Comparison of ENCODE assay signal across 18 cellular contexts in genomic region chr19:44010468-44010867, GRCh38. TPM values are rescaled to one million over a fixed set of nuclear protein-coding genes. Genes with fewer than 3 reads are reported as not detected.
DNase-seq lines count a peak whose midpoint lies in the region; ATAC-seq, FAIRE-seq and TF ChIP-seq lines count a peak whose summit lies in the region.
"Had no signal": no experiment of that assay in that cellular context is flagged by ENCODE, and none has a peak within 500 bp of the region (broad histone marks: within the 10 kb centered on the region; RNA-seq: fewer than 3 reads in every experiment).

No MANE protein-coding gene starts in this region.

- H3K27me3 ChIP-seq in PC-9 (ENCODE audit: insufficient read depth, low read depth) = no peaks in the 10 kb centered on the region
- H3K27me3 ChIP-seq: Peyer's patch had no signal

- FAIRE-seq in A549 (lab: Jason Lieb, UNC) = peak; percentile 18
- FAIRE-seq: GM19239 had no signal

- no peak overlapping the region for H3K4me2 ChIP-seq in A549
- no peak overlapping the region for H3K4me2 ChIP-seq in PC-9

- CTCF ChIA-PET in A549 (lab: Yijun Ruan, JAX) (interaction anchor here (0.6 to 1.2 kb wide), 2 partner anchors 28 to 75 kb away, joined by 3 read pairs; no protein-coding TSS in a partner anchor), PC-9 (lab: Charles Lee) (no interaction called here)

- H3K4me1 ChIP-seq in A549 = no peaks in the 10 kb centered on the region
- H3K4me1 ChIP-seq in PC-9 (replicated peaks; ENCODE audit: insufficient read depth) = no peaks in the 10 kb centered on the region
- H3K4me1 ChIP-seq: Caco-2, Peyer's patch had no signal

- TF ChIP-seq POLR2A in A549 (IDR thresholded peaks at IDR 0.05; ENCODE audit: low read length) = no peak

- WGBS in A549 (ENCODE audit: missing lambda C conversion rate) = 62% methylated on average over 5 of the region's 5 CpGs

- H3K36me3 ChIP-seq in PC-9 (ENCODE audit: low read depth) = peaks cover 36% of the 10 kb centered on the region

- no peak for TF ChIP-seq CTCF in A549 (IDR thresholded peaks at IDR 0.05)
- no peak for TF ChIP-seq CTCF in glutamatergic neuron (IDR thresholded peaks at IDR 0.05; ENCODE audit: partially characterized antibody, unreplicated experiment)
- TF ChIP-seq CTCF in PC-9 (conservative IDR thresholded peaks at IDR 0.05) = no peak

- H3K27ac ChIP-seq in A549 = no peak overlapping the region
- no peak overlapping the region for H3K27ac ChIP-seq in PC-9
- H3K27ac ChIP-seq: C4-2B, Peyer's patch had no signal

- no peaks in the 10 kb centered on the region for H3K79me2 ChIP-seq in PC-9 (ENCODE audit: low read depth)

- TF ChIP-seq EP300 in A549 (IDR thresholded peaks at IDR 0.05) = no peak

- H3K9me3 Mint-ChIP-seq in glutamatergic neuron (ENCODE audit: unreplicated experiment) = peaks cover 8% of the 10 kb centered on the region

- H3K9me2 ChIP-seq in PC-9 (ENCODE audit: insufficient read depth) = no peaks in the 10 kb centered on the region

- H3K9me3 ChIP-seq in A549 (peaks cover 90% of the 10 kb centered on the region), PC-9 (ENCODE audit: insufficient read depth, low read depth) (peaks cover 33% of the 10 kb centered on the region)

- no peak overlapping the region for H2AFZ ChIP-seq in PC-9

- peaks cover 57% of the 10 kb centered on the region for H3K36me3 Mint-ChIP-seq in glutamatergic neuron (ENCODE audit: unreplicated experiment)

- H3K27me3 Mint-ChIP-seq in glutamatergic neuron (ENCODE audit: unreplicated experiment) = peaks cover 5% of the 10 kb centered on the region

- H3K27ac Mint-ChIP-seq in glutamatergic neuron (ENCODE audit: unreplicated experiment) = no peak overlapping the region

- POLR2A ChIA-PET in A549 (lab: Yijun Ruan, JAX) = no interaction called here
- POLR2A ChIA-PET in PC-9 (lab: Charles Lee; ENCODE audit: unreplicated experiment) = no interaction called here

- no peak for TF ChIP-seq RAD21 in A549 (conservative IDR thresholded peaks at IDR 0.05 in 1 of 2, IDR thresholded peaks at IDR 0.05 in 1 of 2)

- peak overlapping the region; percentile 10 for H3K4me3 Mint-ChIP-seq in glutamatergic neuron (ENCODE audit: unreplicated experiment)

- intact Hi-C loops in PC-9 (cut with micrococcal nuclease; ENCODE audit: unreplicated experiment) = no loop called here

- no peak overlapping the region for H3K4me3 ChIP-seq in A549
- no peak overlapping the region for H3K4me3 ChIP-seq in PC-9
- H3K4me3 ChIP-seq: Peyer's patch had no signal

- ATAC-seq in A549 = no peak
- ATAC-seq: Right ventricle myocardium inferior had no signal

- DNase-seq in A549 (ENCODE audit: low read depth in 1 of 2, low spot score in 1 of 2) = no peak
- peak; percentile 6 for DNase-seq in KBM-7
- no peak for DNase-seq in glutamatergic neuron
- DNase-seq in COLO829 (ENCODE audit: low spot score) = no peak
- no peak for DNase-seq in PC-9
- DNase-seq in NCI-H69 (lab: John Stamatoyannopoulos, UW) = no peak
- DNase-seq: Caco-2, H7, IMR-90, NCI-H1105 treated with DMSO at 0.1 percent for 48 hours, NCI-H1694 treated with DMSO at 0.1 percent for 48 hours, NCI-H2107, NCI-H2227 treated with DMSO at 0.1 percent for 48 hours, NCI-H524, Peyer's patch had no signal

- H3K4me1 Mint-ChIP-seq in glutamatergic neuron (ENCODE audit: low read depth, unreplicated experiment) = no peaks in the 10 kb centered on the region

- BruUV-seq in PC-9 (replicated peaks; lab: Mats Ljungman, UMichigan) = no TSS peak

- in situ Hi-C loops in KBM-7 (cut with MboI; ENCODE audit: low pct_unique_long_range_greater_than_20kb, low sequenced_read_pairs) = no loop called here

- H3F3A ChIP-seq in PC-9 (ENCODE audit: insufficient read depth, low read depth) = 0 out of 2 replicates have a peak, but pooled peaks cover 3% of the 10 kb centered on the region

- no peaks in the 10 kb centered on the region for H4K20me1 ChIP-seq in PC-9 (ENCODE audit: insufficient read depth)

TF ChIP-seq in A549, 52 proteins besides CTCF, POLR2A, EP300 and RAD21:
- TF ChIP-seq CBX2 (IDR thresholded peaks at IDR 0.05; ENCODE audit: borderline replicate concordance, low read depth) (no peak), GATA3 (IDR thresholded peaks at IDR 0.05; ENCODE audit: borderline replicate concordance) (0 out of 2 replicates have a peak, but pooled peaks have one; percentile 32)

RNA-seq across cellular contexts. Expression of gene ZNF230, which starts 7.7 kb away (rescaled TPM):
- polyA plus RNA-seq in A549 (2011; rRNA removed) = 6.2 and 6.3 TPM in 2 replicates
- polyA plus RNA-seq in A549 (2012; cell fraction: cytosol; rRNA removed) = 1.6 and 2.0 TPM in 2 replicates
- polyA plus RNA-seq in A549 (2012; cell fraction: nucleus; rRNA removed) = 1.3 and 2.4 TPM in 2 replicates
- 2.9 to 3.3 TPM (median 3.1 TPM) in 3 replicates for polyA plus RNA-seq in A549 (2017; fragmentation: RNase III; extraction: RNeasy Plus Mini Kit Qiagen cat#74134 plus additional on column Dnase treatment)
- 5.3 and 8.4 TPM in 2 replicates for polyA minus RNA-seq in A549 (2011; rRNA and poly(A)+ RNA removed)
- total RNA-seq in glutamatergic neuron (ENCODE audit: unreplicated experiment) = 2.8 TPM
- 4.0 and 4.8 TPM in 2 replicates for total RNA-seq in PC-9 (2021)

RNA-seq across cellular contexts. Expression of gene ZNF222, which starts 14.7 kb away (rescaled TPM):
- 6.2 and 7.0 TPM in 2 replicates for polyA plus RNA-seq in A549 (2011; rRNA removed)
- polyA plus RNA-seq in A549 (2012; cell fraction: cytosol; rRNA removed) = 1.8 and 2.8 TPM in 2 replicates
- 1.00 and 2.4 TPM in 2 replicates for polyA plus RNA-seq in A549 (2012; cell fraction: nucleus; rRNA removed)
- 4.6 to 5.9 TPM (median 4.7 TPM) in 3 replicates for polyA plus RNA-seq in A549 (2017; fragmentation: RNase III; extraction: RNeasy Plus Mini Kit Qiagen cat#74134 plus additional on column Dnase treatment)
- polyA minus RNA-seq in A549 (2011; rRNA and poly(A)+ RNA removed) = 4.5 and 6.9 TPM in 2 replicates
- 12.2 TPM for total RNA-seq in glutamatergic neuron (ENCODE audit: unreplicated experiment)
- 1.8 and 2.1 TPM in 2 replicates for total RNA-seq in PC-9 (2021)

RNA-seq across cellular contexts. Expression of gene ZNF155, which starts 26.5 kb away (rescaled TPM):
- polyA plus RNA-seq in A549 (2011; rRNA removed) = 5.2 and 6.6 TPM in 2 replicates
- 1.1 and 1.2 TPM in 2 replicates for polyA plus RNA-seq in A549 (2012; cell fraction: cytosol; rRNA removed)
- 1.2 and 2.0 TPM in 2 replicates for polyA plus RNA-seq in A549 (2012; cell fraction: nucleus; rRNA removed)
- polyA plus RNA-seq in A549 (2017; fragmentation: RNase III; extraction: RNeasy Plus Mini Kit Qiagen cat#74134 plus additional on column Dnase treatment) = 3.9 to 4.8 TPM (median 4.3 TPM) in 3 replicates
- polyA minus RNA-seq in A549 (2011; rRNA and poly(A)+ RNA removed) = 4.1 and 5.9 TPM in 2 replicates
- 12.3 TPM for total RNA-seq in glutamatergic neuron (ENCODE audit: unreplicated experiment)
- 5.0 and 6.1 TPM in 2 replicates for total RNA-seq in PC-9 (2021)

RNA-seq across cellular contexts. Expression of gene ZNF223, which starts 41.4 kb away (rescaled TPM):
- 5.2 and 5.4 TPM in 2 replicates for polyA plus RNA-seq in A549 (2011; rRNA removed)
- polyA plus RNA-seq in A549 (2012; cell fraction: cytosol; rRNA removed) = 0.85 and 1.0 TPM in 2 replicates
- 1.1 and 1.3 TPM in 2 replicates for polyA plus RNA-seq in A549 (2012; cell fraction: nucleus; rRNA removed)
- 2.2 to 2.6 TPM (median 2.4 TPM) in 3 replicates for polyA plus RNA-seq in A549 (2017; fragmentation: RNase III; extraction: RNeasy Plus Mini Kit Qiagen cat#74134 plus additional on column Dnase treatment)
- polyA minus RNA-seq in A549 (2011; rRNA and poly(A)+ RNA removed) = 5.9 and 9.8 TPM in 2 replicates
- total RNA-seq in glutamatergic neuron (ENCODE audit: unreplicated experiment) = 7.6 TPM
- 3.5 and 4.2 TPM in 2 replicates for total RNA-seq in PC-9 (2021)

RNA-seq across cellular contexts. Expression of gene ZNF221, which starts 59.4 kb away (rescaled TPM):
- polyA plus RNA-seq in A549 (2011; rRNA removed) (1.6 and 2.4 TPM in 2 replicates), A549 (2017; fragmentation: RNase III; extraction: RNeasy Plus Mini Kit Qiagen cat#74134 plus additional on column Dnase treatment) (1.2 to 2.3 TPM (median 1.6 TPM) in 3 replicates)
- 0.39 and 0.45 TPM in 2 replicates for polyA plus RNA-seq in A549 (2012; cell fraction: cytosol; rRNA removed)
- 0.20 and 1.1 TPM in 2 replicates for polyA plus RNA-seq in A549 (2012; cell fraction: nucleus; rRNA removed)
- 3.1 and 4.0 TPM in 2 replicates for polyA minus RNA-seq in A549 (2011; rRNA and poly(A)+ RNA removed)
- total RNA-seq in glutamatergic neuron (ENCODE audit: unreplicated experiment) (16.1 TPM), PC-9 (2021) (1.7 and 1.9 TPM in 2 replicates)
